Comparison of ENCODE assay signal across 8 cellular contexts in genomic region chr5:157253547-157253946, GRCh38. TPM values are rescaled to one million over a fixed set of nuclear protein-coding genes. Genes with fewer than 3 reads are reported as not detected.
DNase-seq lines count a peak whose midpoint lies in the region; ATAC-seq and TF ChIP-seq lines count a peak whose summit lies in the region.

No MANE protein-coding gene starts in this region.

- H3K4me1 ChIP-seq in Loucy (ENCODE audit: insufficient read depth, low read length, poor library complexity, severe bottlenecking) (peaks cover 5% of the 10 kb centered on the region), foreskin keratinocyte (no peaks in the 10 kb centered on the region)

- no peak overlapping the region for H3K9ac ChIP-seq in Loucy (ENCODE audit: low read depth, low read length, poor library complexity, severe bottlenecking)

- ATAC-seq in foreskin keratinocyte (peak; percentile 82), omental fat pad (ENCODE audit: low FRiP score) (peak; percentile 81), HG03469 (IDR thresholded peaks at IDR 0.05; ENCODE audit: unreplicated experiment) (no peak)

- H3F3A ChIP-seq in Loucy (ENCODE audit: low read depth): peaks cover 3% of the 10 kb centered on the region; the same call in 1 of the 2 replicates

- no peak overlapping the region for H3K4me3 ChIP-seq in Loucy (ENCODE audit: low read length, poor library complexity, severe bottlenecking)
- H3K4me3 ChIP-seq in WI38 (ENCODE audit: low read depth, low read length): no peak overlapping the region

- no peaks in the 10 kb centered on the region for H3K79me2 ChIP-seq in Loucy (ENCODE audit: insufficient read depth, low read length)

- H3K36me3 ChIP-seq in Loucy (ENCODE audit: insufficient read depth, low read length): peaks cover 56% of the 10 kb centered on the region

- H3K27me3 ChIP-seq in Loucy (ENCODE audit: insufficient read depth, low read length, poor library complexity, severe bottlenecking) (no peaks in the 10 kb centered on the region), foreskin keratinocyte (no peaks in the 10 kb centered on the region)

- H3K9me3 ChIP-seq in Loucy (ENCODE audit: insufficient read depth, low read depth, low read length): no peaks in the 10 kb centered on the region

- no peak overlapping the region for H2AFZ ChIP-seq in Loucy (ENCODE audit: low read length)

- H3K27ac ChIP-seq in foreskin keratinocyte: no peak overlapping the region

- TF ChIP-seq CTCF in Loucy (conservative IDR thresholded peaks at IDR 0.05; ENCODE audit: low read length): peak; percentile 74
- peak; percentile 94 for TF ChIP-seq CTCF in WI38 (IDR thresholded peaks at IDR 0.05; ENCODE audit: low read depth, low read length)
- peak; percentile 74 for TF ChIP-seq CTCF in foreskin keratinocyte (conservative IDR thresholded peaks at IDR 0.05)
- TF ChIP-seq CTCF in omental fat pad (IDR thresholded peaks at IDR 0.05): no peak

- no peaks in the 10 kb centered on the region for H3K9me2 ChIP-seq in Loucy (replicated peaks; ENCODE audit: low read depth, low read length)

- no peak overlapping the region for H3K4me2 ChIP-seq in Loucy (ENCODE audit: low read depth, low read length, poor library complexity, severe bottlenecking)

- POLR2A ChIA-PET in HEK293T (lab: Yijun Ruan, JAX): interaction anchor here (1.2 kb wide), 1 partner anchor 111 kb away, joined by 7 read pairs; the partner anchor contains the start of gene MED7

- DNase-seq in AG08396 (ENCODE audit: low spot score) (peak; percentile 80), GM04504 (ENCODE audit: low read depth) (peak; percentile 30), HEK293T (ENCODE audit: extremely low spot score) (peak; percentile 72), foreskin keratinocyte (peak in 1 of 2 donors; percentile 22), omental fat pad (ENCODE audit: low spot score) (no peak)

- H4K20me1 ChIP-seq in Loucy (ENCODE audit: insufficient read depth, low read length, poor library complexity, severe bottlenecking): no peaks in the 10 kb centered on the region

- CTCF ChIA-PET in HEK293T (lab: Yijun Ruan, JAX): interaction anchor here (0.6 to 2.1 kb wide), 18 partner anchors 9 to 108 kb away, joined by 3 to 16 read pairs (median 3); partner anchors contain the start of gene CYFIP2

TF ChIP-seq in HEK293T, 16 proteins besides CTCF, POLR2A, EP300 and RAD21:
- no peak for TF ChIP-seq NFRKB (IDR thresholded peaks at IDR 0.05)
- TF ChIP-seq SP1 (IDR thresholded peaks at IDR 0.05): no peak
- no peak for TF ChIP-seq FOXA1 (IDR thresholded peaks at IDR 0.05)
- no peak for TF ChIP-seq TARDBP (IDR thresholded peaks at IDR 0.05)
- no peak for TF ChIP-seq ZNF384 (IDR thresholded peaks at IDR 0.05)
- no peak for TF ChIP-seq FOXK2 (IDR thresholded peaks at IDR 0.05)
- no peak for TF ChIP-seq ARNT (IDR thresholded peaks at IDR 0.05)
- no peak for TF ChIP-seq L3MBTL2 (conservative IDR thresholded peaks at IDR 0.05)
- TF ChIP-seq FOXM1 (IDR thresholded peaks at IDR 0.05; ENCODE audit: borderline replicate concordance): no peak
- no peak for TF ChIP-seq SUZ12 (IDR thresholded peaks at IDR 0.05)
- no peak for TF ChIP-seq PKNOX1 (IDR thresholded peaks at IDR 0.05)
- TF ChIP-seq HDGF (IDR thresholded peaks at IDR 0.05; ENCODE audit: borderline replicate concordance): no peak
- no peak for TF ChIP-seq BHLHE40 (IDR thresholded peaks at IDR 0.05; ENCODE audit: borderline replicate concordance)
- no peak for TF ChIP-seq CTBP1 (IDR thresholded peaks at IDR 0.05; ENCODE audit: borderline replicate concordance)
- no peak for TF ChIP-seq ELF4 (IDR thresholded peaks at IDR 0.05)

RNA-seq across cellular contexts. Expression of gene CYFIP2, which starts 12.4 kb away (rescaled TPM):
- total RNA-seq in foreskin keratinocyte: 1.1 and 1.2 TPM in 2 replicates
- 0.53 and 0.68 TPM in 2 replicates for polyA plus RNA-seq in foreskin keratinocyte
- 10 to 100 TPM; 12.7 to 25.5 (median 15.8) TPM for total RNA-seq in omental fat pad

Comparison
In these comparisons a context has a peak if more than half of its experiments do, and no peak if none do; other contexts are left out.
1. CTCF ChIP-seq: peak in Loucy (single experiment), WI38 (single experiment) and foreskin keratinocyte (single experiment); none in omental fat pad (0 of 3).